Comparison of ENCODE assay signal across 12 cellular contexts in the genomic region with DNA sequence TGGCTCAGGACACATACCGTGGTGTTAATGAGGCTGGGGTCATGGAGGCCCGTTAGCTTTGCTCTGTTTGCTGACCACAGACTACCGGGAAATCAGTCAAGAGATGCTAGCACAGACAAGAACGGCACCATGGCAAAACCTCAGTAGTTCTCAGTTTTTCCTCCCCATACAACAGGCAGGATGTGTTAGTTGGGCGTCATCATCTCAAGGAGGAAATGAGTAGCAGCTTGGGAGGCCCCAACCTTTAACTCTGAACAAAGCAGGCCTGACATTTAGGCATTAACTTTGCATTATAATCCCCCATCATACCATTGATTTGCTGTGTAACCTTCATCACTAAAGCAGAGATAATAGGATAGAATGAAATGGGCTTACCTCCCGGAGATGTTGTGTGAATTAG.
DNase-seq lines count a peak whose midpoint lies in the region; ATAC-seq lines count a peak whose summit lies in the region.
"Had no signal": no experiment of that assay in that cellular context is flagged by ENCODE, and none has a peak within 500 bp of the region (broad histone marks: within the 10 kb centered on the region; RNA-seq: fewer than 3 reads in every experiment).

No MANE protein-coding gene starts in this region.

- CTCF ChIA-PET in activated CD8-positive, alpha-beta T cell treated with anti-CD3 and anti-CD28 coated beads, Interleukin-2, amount 10 ng/mL, durations not matched to agents 7 days and 5 days (lab: Charles Lee), result no interaction called here

- H2AFZ ChIP-seq in Karpas-422 (ENCODE audit: low read length), result no peak overlapping the region

- H3K9me2 ChIP-seq in Karpas-422 (replicated peaks; ENCODE audit: insufficient read depth, low read length), result no peaks in the 10 kb centered on the region

- peak; percentile 42 for ATAC-seq in activated CD8-positive, alpha-beta T cell treated with anti-CD3 and anti-CD28 coated beads, Interleukin-2, amount 10 ng/mL, durations not matched to agents 7 days and 5 days
- ATAC-seq in stimulated activated naive CD8-positive, alpha-beta T cell treated with anti-CD3 and anti-CD28 coated beads, Interleukin-15, Interleukin-2, amounts not matched to agents 100 U/mL and 50 U/mL, for 24 hours, result peak; percentile 99
- ATAC-seq in aorta (ENCODE audit: low FRiP score), result no peak

- peaks cover 11% of the 10 kb centered on the region for H3K4me1 Mint-ChIP-seq in activated CD8-positive, alpha-beta T cell treated with anti-CD3 and anti-CD28 coated beads, Interleukin-2, amount 10 ng/mL, durations not matched to agents 7 days and 5 days (ENCODE audit: low read depth)

- no peak overlapping the region for H3K4me2 ChIP-seq in Karpas-422 (ENCODE audit: low read depth, low read length, poor library complexity, severe bottlenecking)

- H3K36me3 ChIP-seq in aorta (ENCODE audit: control insufficient read depth in 1 of 2, insufficient read depth in 2 of 2, low read length in 1 of 2), result no peaks in the 10 kb centered on the region
- H3K36me3 ChIP-seq in Karpas-422 (ENCODE audit: insufficient read depth, low read length), result no peaks in the 10 kb centered on the region
- H3K36me3 ChIP-seq: left ventricle myocardium inferior had no signal

- H3K9me3 ChIP-seq in aorta (ENCODE audit: control insufficient read depth, low read length) (no peaks in the 10 kb centered on the region), Karpas-422 (ENCODE audit: low read length) (no peaks in the 10 kb centered on the region)
- H3K9me3 ChIP-seq: left ventricle myocardium inferior had no signal

- H3K4me3 Mint-ChIP-seq in activated CD8-positive, alpha-beta T cell treated with anti-CD3 and anti-CD28 coated beads, Interleukin-2, amount 10 ng/mL, durations not matched to agents 7 days and 5 days, result no peak overlapping the region

- peaks cover 4% of the 10 kb centered on the region for H3K36me3 Mint-ChIP-seq in activated CD8-positive, alpha-beta T cell treated with anti-CD3 and anti-CD28 coated beads, Interleukin-2, amount 10 ng/mL, durations not matched to agents 7 days and 5 days (ENCODE audit: low read depth)

- no peak overlapping the region for H3K9ac ChIP-seq in Karpas-422 (ENCODE audit: low read length)

- no peaks in the 10 kb centered on the region for H3K27me3 Mint-ChIP-seq in activated CD8-positive, alpha-beta T cell treated with anti-CD3 and anti-CD28 coated beads, Interleukin-2, amount 10 ng/mL, durations not matched to agents 7 days and 5 days (ENCODE audit: low read depth)

- intact Hi-C loops in aorta (cut with DNase I), result no loop called here

- no peaks in the 10 kb centered on the region for H3K79me2 ChIP-seq in Karpas-422 (ENCODE audit: low read length)

- H4K20me1 ChIP-seq in Karpas-422 (ENCODE audit: insufficient read depth, low read depth, low read length), result no peaks in the 10 kb centered on the region

- DNase-seq in activated T-cell treated with anti-CD3 and anti-CD28 coated beads for 48 hours (ENCODE audit: low read depth), result peak; percentile 8
- DNase-seq in activated T-cell treated with anti-CD3 and anti-CD28 coated beads, Interleukin-2, amount 50 U/mL, for 1 hour, result no peak
- DNase-seq in activated CD8-positive, alpha-beta T cell treated with anti-CD3 and anti-CD28 coated beads, Interleukin-2, amount 10 ng/mL, durations not matched to agents 7 days and 5 days, result peak; percentile 29
- DNase-seq in iPS DF 4.7 (ENCODE audit: extremely low read depth, low spot score), result peak; percentile 2
- peak; percentile 12 for DNase-seq in stimulated activated naive CD8-positive, alpha-beta T cell treated with anti-CD3 and anti-CD28 coated beads, Interleukin-15, Interleukin-2, amounts not matched to agents 100 U/mL and 50 U/mL, for 24 hours
- DNase-seq in aorta, result no peak
- no peak for DNase-seq in NCI-H2196 treated with DMSO at 0.1 percent for 48 hours (lab: John Stamatoyannopoulos, UW; ENCODE audit: unreplicated experiment)
- DNase-seq in Karpas-422, result no peak
- DNase-seq: head of caudate nucleus, left ventricle myocardium inferior, MV-4-11 had no signal

- POLR2A ChIA-PET in activated CD8-positive, alpha-beta T cell treated with anti-CD3 and anti-CD28 coated beads, Interleukin-2, amount 10 ng/mL, durations not matched to agents 7 days and 5 days (lab: Charles Lee), result no interaction called here

- H3K9me3 Mint-ChIP-seq in activated CD8-positive, alpha-beta T cell treated with anti-CD3 and anti-CD28 coated beads, Interleukin-2, amount 10 ng/mL, durations not matched to agents 7 days and 5 days (ENCODE audit: insufficient read depth), result no peaks in the 10 kb centered on the region

- peak overlapping the region; percentile 88 for H3K27ac Mint-ChIP-seq in activated CD8-positive, alpha-beta T cell treated with anti-CD3 and anti-CD28 coated beads, Interleukin-2, amount 10 ng/mL, durations not matched to agents 7 days and 5 days

- H3K27me3 ChIP-seq in aorta (ENCODE audit: control insufficient read depth in 1 of 2, insufficient read depth in 2 of 2, low read length in 1 of 2), result no peaks in the 10 kb centered on the region
- H3K27me3 ChIP-seq in Karpas-422 (ENCODE audit: low read length), result no peaks in the 10 kb centered on the region

- H3K4me3 ChIP-seq in aorta (ENCODE audit: low read length in 2 of 2), result no peak overlapping the region
- no peak overlapping the region for H3K4me3 ChIP-seq in Karpas-422 (ENCODE audit: low read length)
- H3K4me3 ChIP-seq: left ventricle myocardium inferior, skin epidermis had no signal

- WGBS in aorta, 2 donors, result 69 to 85% methylated on average over 6 of the region's 6 CpGs

- no peak overlapping the region for H3K27ac ChIP-seq in aorta (ENCODE audit: low read depth in 1 of 2, low read length in 2 of 2)
- no peak overlapping the region for H3K27ac ChIP-seq in Karpas-422 (ENCODE audit: low read length)
- H3K27ac ChIP-seq: left ventricle myocardium inferior, skin epidermis had no signal

- H3K4me1 ChIP-seq in aorta (ENCODE audit: control insufficient read depth in 1 of 2, insufficient read depth in 2 of 2, low read length in 2 of 2) (no peaks in the 10 kb centered on the region), Karpas-422 (ENCODE audit: low read length) (no peaks in the 10 kb centered on the region)
- H3K4me1 ChIP-seq: left ventricle myocardium inferior had no signal

Comparison
In these comparisons a context has a peak if more than half of its experiments do, and no peak if none do; other contexts are left out.
1. DNase-seq: peak in activated T-cell treated with anti-CD3 and anti-CD28 coated beads for 48 hours (single experiment), activated CD8-positive, alpha-beta T cell treated with anti-CD3 and anti-CD28 coated beads, Interleukin-2, amount 10 ng/mL, durations not matched to agents 7 days and 5 days (single experiment), iPS DF 4.7 (single experiment) and stimulated activated naive CD8-positive, alpha-beta T cell treated with anti-CD3 and anti-CD28 coated beads, Interleukin-15, Interleukin-2, amounts not matched to agents 100 U/mL and 50 U/mL, for 24 hours (single experiment); none in activated T-cell treated with anti-CD3 and anti-CD28 coated beads, Interleukin-2, amount 50 U/mL, for 1 hour (single experiment), aorta (0 of 2), NCI-H2196 treated with DMSO at 0.1 percent for 48 hours (single experiment) and Karpas-422 (single experiment).